ENCODE assay signal across 12 cellular contexts in the genomic region with DNA sequence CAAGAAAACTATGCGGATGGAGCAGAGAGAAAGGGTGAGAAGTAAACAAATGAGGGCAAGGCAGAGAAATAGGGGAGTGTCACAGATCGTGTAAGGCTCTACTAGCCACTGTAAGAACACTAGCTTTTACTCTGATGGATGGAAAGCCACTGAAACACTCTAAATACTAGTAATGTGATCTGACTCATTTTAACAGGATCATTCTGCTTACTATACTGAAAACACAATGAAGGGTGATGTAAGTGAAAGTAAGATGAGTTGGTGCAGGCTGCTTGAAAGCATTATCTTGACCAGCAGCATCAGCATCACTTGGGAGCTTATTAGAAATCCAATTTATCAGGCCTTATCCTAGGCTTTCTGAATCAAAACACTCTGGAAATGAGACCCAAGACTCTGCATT. TPM values are rescaled to one million over a fixed set of nuclear protein-coding genes. Genes with fewer than 3 reads are reported as not detected.
A peak's percentile ranks its signal among the peaks of the same experiment; 100 is the strongest.
DNase-seq lines count a peak whose midpoint lies in the region; ATAC-seq, FAIRE-seq and TF ChIP-seq lines count a peak whose summit lies in the region.
"Had no signal": no experiment of that assay in that cellular context is flagged by ENCODE, and none has a peak within 500 bp of the region (broad histone marks: within the 10 kb centered on the region; RNA-seq: fewer than 3 reads in every experiment).

No MANE protein-coding gene starts in this region.

- H3K27me3 Mint-ChIP-seq in osteocyte (ENCODE audit: unreplicated experiment): no peaks in the 10 kb centered on the region
- H3K27me3 Mint-ChIP-seq: activated naive CD4-positive, alpha-beta T cell treated with anti-CD3 and anti-CD28 coated beads, Interleukin-2, amount 50 U/mL, for 24 hours; naive thymus-derived CD8-positive, alpha-beta T cell had no signal

- peak; percentile 44 for DNase-seq in GM10266 (ENCODE audit: extremely low spot score)
- peak; percentile 6 for DNase-seq in astrocyte of the hippocampus (ENCODE audit: low read depth, low spot score)
- no peak for DNase-seq in osteocyte (ENCODE audit: extremely low spot score, unreplicated experiment)
- DNase-seq in GM19239 (ENCODE audit: insufficient read length, low spot score): no peak
- DNase-seq in NCI-H1694 (lab: John Stamatoyannopoulos, UW): no peak
- DNase-seq: naive thymus-derived CD8-positive, alpha-beta T cell had no signal

- H3K4me1 Mint-ChIP-seq in osteocyte (ENCODE audit: unreplicated experiment): peaks cover 7% of the 10 kb centered on the region

- H3K27ac Mint-ChIP-seq in osteocyte (ENCODE audit: unreplicated experiment): peak overlapping the region; percentile 52
- H3K27ac Mint-ChIP-seq: activated naive CD4-positive, alpha-beta T cell treated with anti-CD3 and anti-CD28 coated beads, Interleukin-2, amount 50 U/mL, for 24 hours had no signal

- no peak for FAIRE-seq in GM19239 (lab: Jason Lieb, UNC)
- FAIRE-seq: endometrium, urothelium cell line had no signal

- ATAC-seq in HG03565 (IDR thresholded peaks at IDR 0.05; ENCODE audit: unreplicated experiment) (peak; percentile 51), HG03097 (IDR thresholded peaks at IDR 0.05; ENCODE audit: low FRiP score, unreplicated experiment) (no peak)
- ATAC-seq: naive thymus-derived CD8-positive, alpha-beta T cell; sciatic nerve had no signal

- H3K4me3 Mint-ChIP-seq in osteocyte (ENCODE audit: unreplicated experiment): no peak overlapping the region
- H3K4me3 Mint-ChIP-seq: activated naive CD4-positive, alpha-beta T cell treated with anti-CD3 and anti-CD28 coated beads, Interleukin-2, amount 50 U/mL, for 24 hours; naive thymus-derived CD8-positive, alpha-beta T cell had no signal

- peaks cover 14% of the 10 kb centered on the region for H3K36me3 Mint-ChIP-seq in osteocyte (ENCODE audit: unreplicated experiment)

- no peaks in the 10 kb centered on the region for H3K9me3 Mint-ChIP-seq in osteocyte (ENCODE audit: unreplicated experiment)
- H3K9me3 Mint-ChIP-seq: activated naive CD4-positive, alpha-beta T cell treated with anti-CD3 and anti-CD28 coated beads, Interleukin-2, amount 50 U/mL, for 24 hours; naive thymus-derived CD8-positive, alpha-beta T cell had no signal

- TF ChIP-seq CTCF in GM10266 (IDR thresholded peaks at IDR 0.05; ENCODE audit: control insufficient read depth, insufficient read depth, low read depth, missing control alignments) (no peak), osteocyte (IDR thresholded peaks at IDR 0.05) (no peak)

RNA-seq across cellular contexts. Expression of a gene that starts 32.7 kb away (rescaled TPM):
- 53.7 and 56.4 TPM in 2 replicates for total RNA-seq in osteocyte

Comparison
In these comparisons a context has a peak if more than half of its experiments do, and no peak if none do; other contexts are left out.
1. DNase-seq: peak in GM10266 (single experiment) and astrocyte of the hippocampus (single experiment); none in osteocyte (single experiment), GM19239 (single experiment) and NCI-H1694 (single experiment).